24 cellular contexts compared by ENCODE assay signal in genomic region chr13:25876256-25876655, GRCh38.
DNase-seq lines count a peak whose midpoint lies in the region; ATAC-seq lines count a peak whose summit lies in the region.
"Had no signal": no experiment of that assay in that cellular context is flagged by ENCODE, and none has a peak within 500 bp of the region (broad histone marks: within the 10 kb centered on the region; RNA-seq: fewer than 3 reads in every experiment).

No MANE protein-coding gene starts in this region.

- peaks cover 20 to 29% of the 10 kb centered on the region in 2 donors for H3K9me3 Mint-ChIP-seq in stimulated activated naive CD8-positive, alpha-beta T cell treated with anti-CD3 and anti-CD28 coated beads, Interleukin-15, amount 100 ng/mL, for 72 hours
- peaks cover 2 to 7% of the 10 kb centered on the region in 2 donors for H3K9me3 Mint-ChIP-seq in stimulated activated naive B cell treated with anti-CD40 and anti-IgM and Interleukin-4, amounts not matched to agents 10 μg/mL and 1 μg/mL and 100 μg/mL, for 72 hours

- H3K4me1 Mint-ChIP-seq in stimulated activated naive CD8-positive, alpha-beta T cell treated with anti-CD3 and anti-CD28 coated beads, Interleukin-15, amount 100 ng/mL, for 72 hours = peaks cover 70% of the 10 kb centered on the region
- peaks cover 0 to 2% of the 10 kb centered on the region in 2 donors for H3K4me1 Mint-ChIP-seq in stimulated activated naive B cell treated with anti-CD40 and anti-IgM and Interleukin-4, amounts not matched to agents 10 μg/mL and 1 μg/mL and 100 μg/mL, for 72 hours

- H3K27me3 Mint-ChIP-seq in stimulated activated naive CD8-positive, alpha-beta T cell treated with anti-CD3 and anti-CD28 coated beads, Interleukin-15, amount 100 ng/mL, for 72 hours = no peaks in the 10 kb centered on the region
- H3K27me3 Mint-ChIP-seq in stimulated activated naive B cell treated with anti-CD40 and anti-IgM and Interleukin-4, amounts not matched to agents 10 μg/mL and 1 μg/mL and 100 μg/mL, for 72 hours = peaks cover 2 to 12% of the 10 kb centered on the region in 2 donors

- H3K27ac Mint-ChIP-seq in stimulated activated naive CD8-positive, alpha-beta T cell treated with anti-CD3 and anti-CD28 coated beads, Interleukin-15, amount 100 ng/mL, for 72 hours = peak overlapping the region; percentile 0 to 42
- H3K27ac Mint-ChIP-seq in stimulated activated naive B cell treated with anti-CD40 and anti-IgM and Interleukin-4, amounts not matched to agents 10 μg/mL and 1 μg/mL and 100 μg/mL, for 72 hours = no peak overlapping the region
- H3K27ac Mint-ChIP-seq: activated naive CD4-positive, alpha-beta T cell treated with anti-CD3 and anti-CD28 coated beads, Interleukin-2, amount 50 U/mL, for 72 hours; activated T-helper 2 cell treated with anti-CD3 and anti-CD28 coated beads, Interferon-gamma antibody, Interleukin-2, Interleukin-4, amounts not matched to agents 10 μg/mL and 5 μg/mL and 100 μg/mL, durations not matched to agents 14 hours and 24 hours and 36 hours had no signal

- no peak for DNase-seq in stimulated activated naive CD8-positive, alpha-beta T cell treated with anti-CD3 and anti-CD28 coated beads, Interleukin-15, amount 100 ng/mL, for 72 hours
- DNase-seq in stimulated activated naive CD8-positive, alpha-beta T cell treated with anti-CD3 and anti-CD28 coated beads, Interleukin-15, Interleukin-2, amounts not matched to agents 100 U/mL and 50 U/mL, for 24 hours = no peak
- DNase-seq in NOMO-1 treated with dmso at 0.1 percent for 144 hours (lab: John Stamatoyannopoulos, UW; ENCODE audit: unreplicated experiment) = peak; percentile 15
- DNase-seq in left kidney (ENCODE audit: low read depth, low spot score) = peak; percentile 67
- no peak for DNase-seq in Right ventricle myocardium superior
- DNase-seq in stimulated activated naive B cell treated with anti-CD40 and anti-IgM and Interleukin-4, amounts not matched to agents 10 μg/mL and 1 μg/mL and 100 μg/mL, for 72 hours = no peak
- DNase-seq: activated CD8-positive, alpha-beta T cell treated with anti-CD3 and anti-CD28 coated beads, Interleukin-2, amount 10 ng/mL, durations not matched to agents 7 days and 5 days; AML-193; aorta; H7; immature natural killer cell; left colon; mammary epithelial cell; MG63; NCI-H1436 treated with DMSO at 0.1 percent for 48 hours; NCI-H2107; NCI-H345; NCI-H69; stimulated activated naive CD4-positive, alpha-beta T cell; testis had no signal

- no peaks in the 10 kb centered on the region for H3K36me3 Mint-ChIP-seq in stimulated activated naive B cell treated with anti-CD40 and anti-IgM and Interleukin-4, amounts not matched to agents 10 μg/mL and 1 μg/mL and 100 μg/mL, for 72 hours

- no peak for ATAC-seq in stimulated activated naive CD8-positive, alpha-beta T cell treated with anti-CD3 and anti-CD28 coated beads, Interleukin-15, amount 100 ng/mL, for 72 hours
- no peak for ATAC-seq in stimulated activated naive CD8-positive, alpha-beta T cell treated with anti-CD3 and anti-CD28 coated beads, Interleukin-15, Interleukin-2, amounts not matched to agents 100 U/mL and 50 U/mL, for 24 hours
- ATAC-seq in Right ventricle myocardium superior (ENCODE audit: poor library complexity) (no peak), GM21360 (IDR thresholded peaks at IDR 0.05; ENCODE audit: unreplicated experiment) (no peak)
- ATAC-seq in stimulated activated naive B cell treated with anti-CD40 and anti-IgM and Interleukin-4, amounts not matched to agents 10 μg/mL and 1 μg/mL and 100 μg/mL, for 72 hours (replicated peaks) = no peak
- ATAC-seq: activated CD8-positive, alpha-beta T cell treated with anti-CD3 and anti-CD28 coated beads, Interleukin-2, amount 10 ng/mL, durations not matched to agents 7 days and 5 days; activated naive CD4-positive, alpha-beta T cell treated with anti-CD3 and anti-CD28 coated beads, Interleukin-2, amount 50 U/mL, for 72 hours; K562; left colon had no signal

- H3K4me3 Mint-ChIP-seq in stimulated activated naive CD8-positive, alpha-beta T cell treated with anti-CD3 and anti-CD28 coated beads, Interleukin-15, amount 100 ng/mL, for 72 hours = no peak overlapping the region
- no peak overlapping the region for H3K4me3 Mint-ChIP-seq in stimulated activated naive B cell treated with anti-CD40 and anti-IgM and Interleukin-4, amounts not matched to agents 10 μg/mL and 1 μg/mL and 100 μg/mL, for 72 hours
- H3K4me3 Mint-ChIP-seq: activated CD8-positive, alpha-beta T cell treated with anti-CD3 and anti-CD28 coated beads, Interleukin-2, amount 10 ng/mL, durations not matched to agents 7 days and 5 days; immature natural killer cell had no signal

- intact Hi-C loops in Right ventricle myocardium superior (cut with DNase I) = no loop called here

Comparison
In these comparisons a context has a peak if more than half of its experiments do, and no peak if none do; other contexts are left out.
1. DNase-seq: peak in NOMO-1 treated with dmso at 0.1 percent for 144 hours (single experiment) and left kidney (single experiment); none in stimulated activated naive CD8-positive, alpha-beta T cell treated with anti-CD3 and anti-CD28 coated beads, Interleukin-15, amount 100 ng/mL, for 72 hours (0 of 2), stimulated activated naive CD8-positive, alpha-beta T cell treated with anti-CD3 and anti-CD28 coated beads, Interleukin-15, Interleukin-2, amounts not matched to agents 100 U/mL and 50 U/mL, for 24 hours (single experiment), Right ventricle myocardium superior (single experiment) and stimulated activated naive B cell treated with anti-CD40 and anti-IgM and Interleukin-4, amounts not matched to agents 10 μg/mL and 1 μg/mL and 100 μg/mL, for 72 hours (single experiment).